ENCODE assay signal across 8 cellular contexts in the genomic region with DNA sequence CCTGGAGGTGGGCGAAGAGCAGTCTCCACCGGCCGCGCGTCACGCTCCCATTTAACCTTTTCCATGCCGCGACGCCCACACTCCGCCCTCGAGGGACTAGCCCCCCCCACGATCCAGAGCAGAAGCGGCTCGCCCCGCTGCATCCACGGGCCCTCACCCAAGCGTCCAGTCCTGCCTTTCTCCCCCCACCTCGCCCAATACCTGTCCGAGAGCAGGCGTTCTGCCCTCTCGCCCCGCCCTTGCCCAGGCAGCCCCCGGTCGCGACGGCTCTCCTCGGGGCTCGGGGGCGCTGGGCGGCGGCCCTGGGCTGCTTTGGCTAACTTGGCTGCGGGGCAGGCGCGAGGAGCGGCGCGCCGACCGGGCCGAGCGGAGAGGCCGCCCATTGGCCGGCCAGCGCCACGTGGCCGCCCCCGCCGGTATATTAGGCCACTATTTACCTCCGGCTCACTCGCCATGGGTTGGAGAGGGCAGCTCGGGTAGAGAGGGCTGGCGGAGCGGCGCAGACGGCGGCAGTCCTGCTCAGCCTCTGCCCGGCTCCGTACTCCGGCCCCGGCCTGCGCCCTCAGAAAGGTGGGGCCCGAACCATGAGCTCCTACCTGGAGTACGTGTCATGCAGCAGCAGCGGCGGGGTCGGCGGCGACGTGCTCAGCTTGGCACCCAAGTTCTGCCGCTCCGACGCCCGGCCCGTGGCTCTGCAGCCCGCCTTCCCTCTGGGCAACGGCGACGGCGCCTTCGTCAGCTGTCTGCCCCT. TPM values are rescaled to one million over a fixed set of nuclear protein-coding genes. Genes with fewer than 3 reads are reported as not detected.
DNase-seq lines count a peak whose midpoint lies in the region; ATAC-seq and TF ChIP-seq lines count a peak whose summit lies in the region.

TSS of gene HOXD1 (plus strand) at position 451 of the 751 bp plus-strand sequence. CDS start at position 585, 134 bp downstream.

- peak; percentile 33 for ATAC-seq in activated naive CD8-positive, alpha-beta T cell treated with anti-CD3 and anti-CD28 coated beads, Interleukin-2, amount 50 U/mL, for 24 hours
- ATAC-seq in right cardiac atrium (peak; percentile 64 to 67), psoas muscle (peak; percentile 80 to 97 (median 92)), HG03565 (IDR thresholded peaks at IDR 0.05; ENCODE audit: unreplicated experiment) (no peak)

- H3K9me3 ChIP-seq in right cardiac atrium (ENCODE audit: control insufficient read depth, low read length) = no peaks in the 10 kb centered on the region
- H3K9me3 ChIP-seq in psoas muscle = no peaks in the 10 kb centered on the region
- H3K9me3 ChIP-seq in WERI-Rb-1 (ENCODE audit: severe bottlenecking) = peaks cover 19% of the 10 kb centered on the region

- WGBS in right cardiac atrium = under 1% methylated on average over 80 of the region's 80 CpGs
- 0 to 1% (median 1%) methylated on average over 59 to 80 of the region's 80 CpGs for WGBS in psoas muscle, 3 donors

- peaks cover 10% of the 10 kb centered on the region for H3K4me1 Mint-ChIP-seq in T-helper 1 cell treated with Interleukin-12 subunit alpha and Interleukin-12 subunit beta and Interleukin-4 antibody, amounts not matched to agents 30 μg/mL and 1 μg/mL, for 36 hours (ENCODE audit: low read depth)
- H3K4me1 Mint-ChIP-seq in activated naive CD8-positive, alpha-beta T cell treated with anti-CD3 and anti-CD28 coated beads, Interleukin-2, amount 50 U/mL, for 24 hours = peaks cover 20% of the 10 kb centered on the region

- peaks cover 1% of the 10 kb centered on the region for H3K36me3 Mint-ChIP-seq in T-helper 1 cell treated with Interleukin-12 subunit alpha and Interleukin-12 subunit beta and Interleukin-4 antibody, amounts not matched to agents 30 μg/mL and 1 μg/mL, for 36 hours (ENCODE audit: low read depth)
- H3K36me3 Mint-ChIP-seq in activated naive CD8-positive, alpha-beta T cell treated with anti-CD3 and anti-CD28 coated beads, Interleukin-2, amount 50 U/mL, for 24 hours (ENCODE audit: low read depth) = no peaks in the 10 kb centered on the region

- H3K4me1 ChIP-seq in right cardiac atrium (ENCODE audit: control insufficient read depth, insufficient read depth, low read length) = no peaks in the 10 kb centered on the region
- H3K4me1 ChIP-seq in psoas muscle = no peaks in the 10 kb centered on the region

- H3K36me3 ChIP-seq in psoas muscle (ENCODE audit: insufficient read depth in 1 of 2, low read depth in 1 of 2) (no peaks in the 10 kb centered on the region), WERI-Rb-1 (no peaks in the 10 kb centered on the region)

- no peak within 1 kb of the TSS for H3K27ac ChIP-seq in right cardiac atrium (ENCODE audit: low read length)
- no peak within 1 kb of the TSS for H3K27ac ChIP-seq in psoas muscle
- H3K27ac ChIP-seq in WERI-Rb-1 = no peak within 1 kb of the TSS

- peaks cover 12% of the 10 kb centered on the region for H3K27me3 ChIP-seq in right cardiac atrium (ENCODE audit: control insufficient read depth, insufficient read depth)
- peaks cover 0 to 57% (median 6%) of the 10 kb centered on the region in 3 donors for H3K27me3 ChIP-seq in psoas muscle (ENCODE audit: insufficient read depth in 3 of 3, low read length in 2 of 3)
- H3K27me3 ChIP-seq in WERI-Rb-1 (ENCODE audit: insufficient read depth, low read depth, severe bottlenecking) = peaks cover 92% of the 10 kb centered on the region

- peaks cover 78% of the 10 kb centered on the region for H3K27me3 Mint-ChIP-seq in T-helper 1 cell treated with Interleukin-12 subunit alpha and Interleukin-12 subunit beta and Interleukin-4 antibody, amounts not matched to agents 30 μg/mL and 1 μg/mL, for 36 hours (ENCODE audit: low read depth)
- H3K27me3 Mint-ChIP-seq in activated naive CD8-positive, alpha-beta T cell treated with anti-CD3 and anti-CD28 coated beads, Interleukin-2, amount 50 U/mL, for 24 hours = peaks cover 80% of the 10 kb centered on the region

- no peak for DNase-seq in T-helper 1 cell
- DNase-seq in NCI-H128 (lab: John Stamatoyannopoulos, UW; ENCODE audit: unreplicated experiment) = peak; percentile 34
- no peak for DNase-seq in activated naive CD8-positive, alpha-beta T cell treated with anti-CD3 and anti-CD28 coated beads, Interleukin-2, amount 50 U/mL, for 24 hours
- DNase-seq in right cardiac atrium = peak in 1 of 3 donors; percentile 60
- peak in 1 of 2 donors; percentile 37 for DNase-seq in psoas muscle
- no peak for DNase-seq in WERI-Rb-1

- TF ChIP-seq CTCF in psoas muscle (IDR thresholded peaks at IDR 0.05) (no peak), WERI-Rb-1 (IDR thresholded peaks at IDR 0.05; ENCODE audit: low read depth, low read length) (no peak)

- peak within 1 kb of the TSS; percentile 85 for H3K4me3 Mint-ChIP-seq in T-helper 1 cell treated with Interleukin-12 subunit alpha and Interleukin-12 subunit beta and Interleukin-4 antibody, amounts not matched to agents 30 μg/mL and 1 μg/mL, for 36 hours
- peak within 1 kb of the TSS; percentile 77 for H3K4me3 Mint-ChIP-seq in activated naive CD8-positive, alpha-beta T cell treated with anti-CD3 and anti-CD28 coated beads, Interleukin-2, amount 50 U/mL, for 24 hours

- no peaks in the 10 kb centered on the region for H3K9me3 Mint-ChIP-seq in T-helper 1 cell treated with Interleukin-12 subunit alpha and Interleukin-12 subunit beta and Interleukin-4 antibody, amounts not matched to agents 30 μg/mL and 1 μg/mL, for 36 hours
- peaks cover 3% of the 10 kb centered on the region for H3K9me3 Mint-ChIP-seq in activated naive CD8-positive, alpha-beta T cell treated with anti-CD3 and anti-CD28 coated beads, Interleukin-2, amount 50 U/mL, for 24 hours

- H3K4me3 ChIP-seq in right cardiac atrium (ENCODE audit: low read length) (peak within 1 kb of the TSS; percentile 62), psoas muscle (peak within 1 kb of the TSS; percentile 85), WERI-Rb-1 (ENCODE audit: low read depth, low read length) (no peak within 1 kb of the TSS; the same call in none of the 2 replicates)

- intact Hi-C loops in right cardiac atrium (cut with DNase I) = no loop called here
- intact Hi-C loops in psoas muscle (cut with DNase I) = no loop called here

- H3K27ac Mint-ChIP-seq in T-helper 1 cell treated with Interleukin-12 subunit alpha and Interleukin-12 subunit beta and Interleukin-4 antibody, amounts not matched to agents 30 μg/mL and 1 μg/mL, for 36 hours = peak within 1 kb of the TSS; percentile 23
- peak within 1 kb of the TSS; percentile 6 for H3K27ac Mint-ChIP-seq in activated naive CD8-positive, alpha-beta T cell treated with anti-CD3 and anti-CD28 coated beads, Interleukin-2, amount 50 U/mL, for 24 hours

RNA-seq across cellular contexts. Expression of gene HOXD1, which starts in this region (rescaled TPM):
- not detected for total RNA-seq in right cardiac atrium
- polyA plus RNA-seq in right cardiac atrium = 0.05 TPM
- under 1 TPM in 1 of 4 donors, not detected in 3; 0.12 TPM for total RNA-seq in psoas muscle
- polyA plus RNA-seq in psoas muscle = under 1 TPM; 0.14 to 0.79 (median 0.17) TPM

Comparison
In these comparisons a context has a peak if more than half of its experiments do, and no peak if none do; other contexts are left out.
1. Peak in ATAC-seq and H3K4me3 ChIP-seq in right cardiac atrium; RNA of the gene not detected or under 1 TPM.
2. Peak in ATAC-seq and H3K4me3 ChIP-seq in psoas muscle; RNA of the gene not detected or under 1 TPM.